In the genomic region with DNA sequence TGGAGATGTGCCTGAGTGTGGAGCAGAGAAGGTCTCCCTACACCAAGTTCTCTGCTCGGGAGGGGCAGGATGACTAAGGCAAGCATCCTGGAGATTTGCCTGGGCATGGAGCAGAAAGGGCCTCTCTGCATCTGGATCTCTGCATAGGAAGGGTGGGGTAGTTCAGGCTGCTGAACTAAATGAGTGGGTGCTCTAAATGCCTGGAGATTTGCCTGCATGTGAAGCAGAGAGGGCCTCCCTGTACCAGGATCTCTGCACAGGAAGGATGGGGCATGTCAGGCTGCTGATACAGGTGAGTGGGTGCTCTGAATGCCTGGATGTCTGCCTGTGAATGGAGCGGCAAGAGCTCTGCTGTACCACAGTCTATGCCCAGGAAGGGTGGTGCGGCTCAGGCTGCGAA, we compare ENCODE assay signal across 1 cellular context.
TF ChIP-seq lines count a peak whose summit lies in the region.

No MANE protein-coding gene starts in this region.

TF ChIP-seq in SK-N-SH treated with all-trans-retinoic acid at 6 μM for 48 hours, 23 proteins besides CTCF, POLR2A, EP300 and RAD21 (continued from another document):
- TF ChIP-seq, protein P1, sequence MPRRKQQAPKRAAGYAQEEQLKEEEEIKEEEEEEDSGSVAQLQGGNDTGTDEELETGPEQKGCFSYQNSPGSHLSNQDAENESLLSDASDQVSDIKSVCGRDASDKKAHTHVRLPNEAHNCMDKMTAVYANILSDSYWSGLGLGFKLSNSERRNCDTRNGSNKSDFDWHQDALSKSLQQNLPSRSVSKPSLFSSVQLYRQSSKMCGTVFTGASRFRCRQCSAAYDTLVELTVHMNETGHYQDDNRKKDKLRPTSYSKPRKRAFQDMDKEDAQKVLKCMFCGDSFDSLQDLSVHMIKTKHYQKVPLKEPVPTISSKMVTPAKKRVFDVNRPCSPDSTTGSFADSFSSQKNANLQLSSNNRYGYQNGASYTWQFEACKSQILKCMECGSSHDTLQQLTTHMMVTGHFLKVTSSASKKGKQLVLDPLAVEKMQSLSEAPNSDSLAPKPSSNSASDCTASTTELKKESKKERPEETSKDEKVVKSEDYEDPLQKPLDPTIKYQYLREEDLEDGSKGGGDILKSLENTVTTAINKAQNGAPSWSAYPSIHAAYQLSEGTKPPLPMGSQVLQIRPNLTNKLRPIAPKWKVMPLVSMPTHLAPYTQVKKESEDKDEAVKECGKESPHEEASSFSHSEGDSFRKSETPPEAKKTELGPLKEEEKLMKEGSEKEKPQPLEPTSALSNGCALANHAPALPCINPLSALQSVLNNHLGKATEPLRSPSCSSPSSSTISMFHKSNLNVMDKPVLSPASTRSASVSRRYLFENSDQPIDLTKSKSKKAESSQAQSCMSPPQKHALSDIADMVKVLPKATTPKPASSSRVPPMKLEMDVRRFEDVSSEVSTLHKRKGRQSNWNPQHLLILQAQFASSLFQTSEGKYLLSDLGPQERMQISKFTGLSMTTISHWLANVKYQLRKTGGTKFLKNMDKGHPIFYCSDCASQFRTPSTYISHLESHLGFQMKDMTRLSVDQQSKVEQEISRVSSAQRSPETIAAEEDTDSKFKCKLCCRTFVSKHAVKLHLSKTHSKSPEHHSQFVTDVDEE (CRISPR knock-in tag; IDR thresholded peaks at IDR 0.05), result no peak
- TF ChIP-seq SNAI2 (CRISPR knock-in tag; IDR thresholded peaks at IDR 0.05) (no peak), PPARA (CRISPR knock-in tag; IDR thresholded peaks at IDR 0.05; ENCODE audit: borderline replicate concordance) (no peak)
